ENCODE assay signal across 1 cellular context in genomic region chr14:81162941-81163340, GRCh38.
TF ChIP-seq lines count a peak whose summit lies in the region.

No MANE protein-coding gene starts in this region.

TF ChIP-seq in K562, 482 proteins besides CTCF, POLR2A, EP300 and RAD21 (continued from another document and continues in another):
- TF ChIP-seq AFF1 (IDR thresholded peaks at IDR 0.05; ENCODE audit: low read depth in 1 of 2, partially characterized antibody in 2 of 2), result no peak
- TF ChIP-seq TRIM24 (IDR thresholded peaks at IDR 0.05), result peak; percentile 42 to 58; a peak in 3 of 4 replicates
- peak; percentile 24; the same call in 1 of the 2 replicates for TF ChIP-seq ZNF175 (CRISPR knock-in tag; IDR thresholded peaks at IDR 0.05; ENCODE audit: low read depth)
- TF ChIP-seq EHMT2 (IDR thresholded peaks at IDR 0.05), result 0 out of 2 replicates have a peak, but pooled peaks have one; percentile 30
- TF ChIP-seq MITF (IDR thresholded peaks at IDR 0.05), result 0 out of 2 replicates have a peak, but pooled peaks have one; percentile 65
- peak; percentile 69 for TF ChIP-seq ARID1B (IDR thresholded peaks at IDR 0.05)
- no peak for TF ChIP-seq ZNF165 (CRISPR knock-in tag; IDR thresholded peaks at IDR 0.05; ENCODE audit: borderline replicate concordance)
- peak; percentile 77 for TF ChIP-seq FOSL1 (tag; conservative IDR thresholded peaks at IDR 0.05)
- TF ChIP-seq USF2 (CRISPR knock-in tag; IDR thresholded peaks at IDR 0.05), result peak; percentile 63
- TF ChIP-seq L3MBTL2 (IDR thresholded peaks at IDR 0.05), result peak; percentile 28; the same call in 1 of the 2 replicates
- peak; percentile 4 for TF ChIP-seq MEIS2 (IDR thresholded peaks at IDR 0.05; ENCODE audit: partially characterized antibody)
- TF ChIP-seq DPF2 (IDR thresholded peaks at IDR 0.05), result peak; percentile 35
- TF ChIP-seq ZNF766 (CRISPR knock-in tag; conservative IDR thresholded peaks at IDR 0.05), result 0 out of 2 replicates have a peak, but pooled peaks have one; percentile 33
- TF ChIP-seq USF1 (CRISPR knock-in tag; IDR thresholded peaks at IDR 0.05), result peak; percentile 60
- peak; percentile 80 for TF ChIP-seq BACH1 (tag; IDR thresholded peaks at IDR 0.05)
- TF ChIP-seq LEF1 (IDR thresholded peaks at IDR 0.05), result peak; percentile 70; the same call in 1 of the 2 replicates
- TF ChIP-seq CREB3 (tag; conservative IDR thresholded peaks at IDR 0.05; ENCODE audit: low read depth), result 0 out of 2 replicates have a peak, but pooled peaks have one; percentile 18
- no peak for TF ChIP-seq THRB (CRISPR knock-in tag; conservative IDR thresholded peaks at IDR 0.05)
- TF ChIP-seq ATF1 (CRISPR knock-in tag; IDR thresholded peaks at IDR 0.05), result no peak
- 0 out of 2 replicates have a peak, but pooled peaks have one; percentile 33 for TF ChIP-seq ATF1 (tag; IDR thresholded peaks at IDR 0.05)
- TF ChIP-seq SPI1 (IDR thresholded peaks at IDR 0.05; ENCODE audit: borderline replicate concordance, low read depth, low read length), result peak; percentile 97
- TF ChIP-seq RBM17 (IDR thresholded peaks at IDR 0.05; ENCODE audit: borderline replicate concordance, low read depth, low read length), result no peak
- TF ChIP-seq MAFK (IDR thresholded peaks at IDR 0.05; ENCODE audit: low read length), result peak; percentile 69
- peak; percentile 33 for TF ChIP-seq TCF3 (CRISPR knock-in tag; IDR thresholded peaks at IDR 0.05)
- TF ChIP-seq ZNF639 (CRISPR knock-in tag; conservative IDR thresholded peaks at IDR 0.05 in 1 of 2, IDR thresholded peaks at IDR 0.05 in 1 of 2), result peak in 1 of 2 experiments; percentile 68; a peak in 2 of 4 replicates
- TF ChIP-seq VEZF1 (CRISPR knock-in tag; IDR thresholded peaks at IDR 0.05), result peak; percentile 43; the same call in 1 of the 2 replicates
- TF ChIP-seq CBX3 (IDR thresholded peaks at IDR 0.05; ENCODE audit: borderline replicate concordance in 1 of 2, low read length in 2 of 2), result peak in 1 of 2 experiments; percentile 30; a peak in 1 of 3 replicates
- TF ChIP-seq NFE2L1 (tag; IDR thresholded peaks at IDR 0.05; ENCODE audit: borderline replicate concordance, low read depth), result peak; percentile 32; the same call in 1 of the 2 replicates
- TF ChIP-seq EWSR1 (IDR thresholded peaks at IDR 0.05; ENCODE audit: borderline replicate concordance, low read depth, partially characterized antibody), result no peak
- TF ChIP-seq MIER1 (IDR thresholded peaks at IDR 0.05; ENCODE audit: low read depth), result no peak
- 0 out of 2 replicates have a peak, but pooled peaks have one; percentile 9 for TF ChIP-seq PKNOX1 (IDR thresholded peaks at IDR 0.05)
- TF ChIP-seq TFE3 (CRISPR knock-in tag; IDR thresholded peaks at IDR 0.05), result peak; percentile 82
